ENCODE assay signal across 8 cellular contexts in the genomic region with DNA sequence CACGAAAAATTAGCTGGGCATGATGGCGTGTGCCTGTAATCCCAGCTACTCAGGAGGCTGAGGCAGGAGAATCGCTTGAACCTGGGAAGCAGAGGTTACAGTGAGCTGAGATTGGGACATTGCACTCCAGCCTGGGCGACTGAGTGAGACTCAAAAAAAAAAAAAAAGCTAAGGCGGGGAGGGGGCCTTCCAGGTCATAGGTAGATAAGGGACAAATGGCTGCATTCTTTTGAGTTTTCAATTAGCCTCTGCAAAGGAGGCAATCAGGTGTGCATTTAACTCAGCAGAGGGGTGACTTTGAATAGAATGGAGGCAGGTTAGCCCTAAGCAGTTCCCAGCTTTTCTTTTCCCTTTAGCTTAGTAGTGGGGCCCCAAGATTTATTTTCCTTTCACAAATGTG. TPM values are rescaled to one million over a fixed set of nuclear protein-coding genes. Genes with fewer than 3 reads are reported as not detected.
DNase-seq lines count a peak whose midpoint lies in the region; ATAC-seq, FAIRE-seq and TF ChIP-seq lines count a peak whose summit lies in the region.

No MANE protein-coding gene starts in this region.

- H3K4me1 ChIP-seq in Caco-2 (peaks cover 13% of the 10 kb centered on the region; the same call in 1 of the 2 replicates), H1 (replicated peaks in 1 of 4; ENCODE audit: control insufficient read depth in 3 of 4, insufficient read depth in 4 of 4, low read length in 3 of 4) (peaks cover 6 to 23% (median 11%) of the 10 kb centered on the region in 4 experiments), pancreas (peaks cover 0 to 8% (median 7%) of the 10 kb centered on the region in 3 donors)

- H3K9ac ChIP-seq in H1 (replicated peaks in 1 of 4; ENCODE audit: extremely low read depth in 1 of 4, low read depth in 3 of 4, low read length in 3 of 4), result no peak overlapping the region

- no peak overlapping the region for H3K56ac ChIP-seq in H1 (replicated peaks; ENCODE audit: insufficient read length, low read depth, low read length)

- ATAC-seq in pancreas (no peak), GM18519 (IDR thresholded peaks at IDR 0.05; ENCODE audit: low FRiP score, unreplicated experiment) (no peak)

- TF ChIP-seq CTCF in Caco-2 (IDR thresholded peaks at IDR 0.05; ENCODE audit: insufficient read depth in 1 of 2, low read depth in 1 of 2, low read length in 1 of 2, severe bottlenecking in 1 of 2, unreplicated experiment in 1 of 2) (no peak), NB4 (IDR thresholded peaks at IDR 0.05; ENCODE audit: low read depth, low read length) (no peak), H1 (IDR thresholded peaks at IDR 0.05; ENCODE audit: control extremely low read depth in 1 of 3, insufficient read depth in 1 of 3, low read depth in 1 of 3, low read length in 3 of 3) (no peak), pancreas (IDR thresholded peaks at IDR 0.05) (no peak)

- no peak overlapping the region for H2AK5ac ChIP-seq in H1 (ENCODE audit: low read depth, low read length)

- H2BK15ac ChIP-seq in H1 (ENCODE audit: low read length), result no peak overlapping the region

- no peak overlapping the region for H3K4ac ChIP-seq in H1 (replicated peaks; ENCODE audit: insufficient read length, low read depth, low read length)

- no peak overlapping the region for H3K14ac ChIP-seq in H1 (ENCODE audit: insufficient read length)

- no TSS peak for BruUV-seq in Caco-2 (replicated peaks; lab: Mats Ljungman, UMichigan)

- TF ChIP-seq EP300 in H1 (IDR thresholded peaks at IDR 0.05; ENCODE audit: borderline replicate concordance in 1 of 2, low read depth in 2 of 2, low read length in 2 of 2), result no peak

- no peak overlapping the region for H3K27ac Mint-ChIP-seq in Caco-2 (ENCODE audit: unreplicated experiment)

- intact Hi-C loops in Caco-2 (cut with micrococcal nuclease; ENCODE audit: unreplicated experiment) (loop anchor here (2.0 kb wide), 1 partner anchor 26 kb away; no protein-coding TSS in a partner anchor), pancreas (cut with DNase I) (no loop called here)

- H3K9me3 ChIP-seq in Caco-2 (no peaks in the 10 kb centered on the region), H1 (ENCODE audit: insufficient read depth in 2 of 2, low read depth in 1 of 2, low read length in 1 of 2) (peaks cover 2 to 4% of the 10 kb centered on the region in 2 experiments; a peak in 2 of 4 replicates), pancreas (no peaks in the 10 kb centered on the region)

- TF ChIP-seq RAD21 in H1 (IDR thresholded peaks at IDR 0.05 in 1 of 2, conservative IDR thresholded peaks at IDR 0.05 in 1 of 2; ENCODE audit: low read depth in 2 of 2, low read length in 2 of 2), result no peak

- H2AFZ ChIP-seq in H1 (ENCODE audit: low read length), result no peak overlapping the region

- H2BK120ac ChIP-seq in H1 (replicated peaks; ENCODE audit: low read depth, low read length), result no peak overlapping the region

- peaks cover 6 to 8% of the 10 kb centered on the region in 2 experiments for H4K20me1 ChIP-seq in H1 (replicated peaks in 1 of 2; ENCODE audit: control insufficient read depth in 1 of 2, insufficient read depth in 2 of 2, low read length in 2 of 2)

- WGBS in H1 (ENCODE audit: extremely low coverage in 1 of 2, insufficient coverage in 1 of 2, insufficient read length in 1 of 2, insufficient replicate concordance in 2 of 2, low coverage in 1 of 2, low lambda C conversion rate in 2 of 2, missing lambda C conversion rate in 1 of 2), 2 experiments, result 39% methylated on average over 3 of the region's 5 CpGs; no CpG with 5 or more reads in 1 of the 2 experiments
- 53 to 58% methylated on average over 4 to 5 of the region's 5 CpGs for WGBS in pancreas, 2 donors

- peaks cover 7% of the 10 kb centered on the region for H3K4me1 Mint-ChIP-seq in Caco-2 (ENCODE audit: low read depth, unreplicated experiment)

- H3K23ac ChIP-seq in H1 (ENCODE audit: insufficient read length), result no peak overlapping the region

- H3K27me3 Mint-ChIP-seq in Caco-2 (ENCODE audit: insufficient read depth, unreplicated experiment), result no peaks in the 10 kb centered on the region

- TF ChIP-seq POLR2A in NB4 (IDR thresholded peaks at IDR 0.05; ENCODE audit: extremely low read depth, insufficient read length) (no peak), H1 (IDR thresholded peaks at IDR 0.05; ENCODE audit: control extremely low read depth in 1 of 2, low read depth in 2 of 2, low read length in 2 of 2) (no peak)

- H3K27ac ChIP-seq in H1 (ENCODE audit: low read depth, low read length), result no peak overlapping the region
- H3K27ac ChIP-seq in pancreas, result no peak overlapping the region

- H4K91ac ChIP-seq in H1 (replicated peaks; ENCODE audit: insufficient read length, low read length), result no peak overlapping the region

- POLR2A ChIA-PET in Caco-2 (lab: Charles Lee) (interaction anchor here (0.6 to 2.5 kb wide), 2 partner anchors 8 to 15 kb away, joined by 6 to 9 read pairs; no protein-coding TSS in a partner anchor), H1 (lab: Charles Lee; ENCODE audit: partially characterized antibody) (interaction anchor here (0.6 to 3.5 kb wide), 12 partner anchors 11 to 563 kb away, joined by 3 to 32 read pairs (median 3); a partner anchor contains a TSS)

- no peak overlapping the region for H2BK12ac ChIP-seq in H1 (ENCODE audit: low read depth, low read length)

- peaks cover 3 to 32% of the 10 kb centered on the region in 2 experiments; a peak in 3 of 4 replicates for H3K79me2 ChIP-seq in H1 (ENCODE audit: control insufficient read depth in 1 of 2, insufficient read depth in 2 of 2, low read length in 2 of 2)

- peak in 1 of 2 experiments; percentile 33 for DNase-seq in Caco-2
- DNase-seq in NB4 (ENCODE audit: low read depth), result no peak
- no peak for DNase-seq in H1 (ENCODE audit: low read depth in 1 of 2, low spot score in 2 of 2)
- DNase-seq in pancreas, result no peak
- no peak for DNase-seq in stimulated activated CD4-positive, alpha-beta T cell treated with anti-CD3 and anti-CD28 coated beads, Interleukin-12 subunit alpha, Interleukin-12 subunit beta, amount 100 ng/mL, for 4 hours
- DNase-seq in AML-193 (lab: John Stamatoyannopoulos, UW), result no peak
- no peak for DNase-seq in cerebellum (ENCODE audit: low spot score)

- H3K79me1 ChIP-seq in H1 (ENCODE audit: low read depth, low read length), result peaks cover 8% of the 10 kb centered on the region

- no peaks in the 10 kb centered on the region for H3K9me3 Mint-ChIP-seq in Caco-2 (ENCODE audit: unreplicated experiment)

- H3K36me3 Mint-ChIP-seq in Caco-2 (ENCODE audit: insufficient read depth, unreplicated experiment), result peaks cover 6% of the 10 kb centered on the region

- H3K36me3 ChIP-seq in Caco-2 (ENCODE audit: control insufficient read depth, insufficient read depth, low read length) (peaks cover 1% of the 10 kb centered on the region; the same call in 1 of the 2 replicates), H1 (ENCODE audit: control insufficient read depth in 2 of 4, insufficient read depth in 4 of 4, low read length in 3 of 4) (no peaks in the 10 kb centered on the region; a peak in 1 of 8 replicates), pancreas (no peaks in the 10 kb centered on the region)

- H3K18ac ChIP-seq in H1 (ENCODE audit: extremely low read depth, low read length), result no peak overlapping the region

- peak overlapping the region; percentile 86 for H3K4me3 ChIP-seq in Caco-2 (ENCODE audit: low read depth, low read length)
- peak overlapping the region; percentile 61 for H3K4me3 ChIP-seq in NB4 (ENCODE audit: low read depth, low read length)
- H3K4me3 ChIP-seq in H1 (ENCODE audit: extremely low read depth in 1 of 4, insufficient read depth in 2 of 4, low read depth in 3 of 4, low read length in 4 of 4), result peak overlapping the region; percentile 64 to 97 (median 70); a peak in 7 of 8 replicates
- H3K4me3 ChIP-seq in pancreas, result peak overlapping the region in 3 of 4 donors; percentile 76 to 93 (median 89)

- CTCF ChIA-PET in Caco-2 (lab: Charles Lee), result interaction anchor here (0.6 to 1.2 kb wide), 4 partner anchors 14 to 124 kb away, joined by 3 to 6 read pairs (median 6); no protein-coding TSS in a partner anchor
- CTCF ChIA-PET in H1 (lab: Charles Lee; ENCODE audit: partially characterized antibody), result interaction anchor here (0.6 to 2.3 kb wide), 6 partner anchors 14 to 124 kb away, joined by 3 to 6 read pairs (median 4); no protein-coding TSS in a partner anchor

- H2BK20ac ChIP-seq in H1 (ENCODE audit: low read length), result no peak overlapping the region

- H4K5ac ChIP-seq in H1 (ENCODE audit: insufficient read length, low read depth, low read length), result no peak overlapping the region

- H3K4me2 ChIP-seq in H1 (ENCODE audit: insufficient read depth in 1 of 2, low read depth in 2 of 2, low read length in 2 of 2), result peak overlapping the region; percentile 77 to 93

- no peak overlapping the region for H4K8ac ChIP-seq in H1 (ENCODE audit: extremely low read depth, insufficient read depth, low read length)

- H3K27me3 ChIP-seq in Caco-2 (replicated peaks; ENCODE audit: control insufficient read depth, insufficient read depth, low read length), result no peaks in the 10 kb centered on the region
- H3K27me3 ChIP-seq in H1 (replicated peaks in 1 of 4; ENCODE audit: control insufficient read depth in 3 of 4, extremely low read depth in 1 of 4, insufficient read depth in 3 of 4, low read length in 3 of 4), result no peaks in the 10 kb centered on the region
- no peaks in the 10 kb centered on the region for H3K27me3 ChIP-seq in pancreas

- H3K4me3 Mint-ChIP-seq in Caco-2 (ENCODE audit: unreplicated experiment), result peak overlapping the region; percentile 65

- no peak overlapping the region for H2BK5ac ChIP-seq in H1 (ENCODE audit: low read depth, low read length)

- FAIRE-seq in H1 (lab: Jason Lieb, UNC) (no peak), pancreas (lab: Jason Lieb, UNC) (no peak)

- H3K23me2 ChIP-seq in H1 (ENCODE audit: low read depth, low read length), result peaks cover 10% of the 10 kb centered on the region

TF ChIP-seq in H1, 55 proteins besides CTCF, POLR2A, EP300 and RAD21 (continues in another document):
- TF ChIP-seq, protein P1, sequence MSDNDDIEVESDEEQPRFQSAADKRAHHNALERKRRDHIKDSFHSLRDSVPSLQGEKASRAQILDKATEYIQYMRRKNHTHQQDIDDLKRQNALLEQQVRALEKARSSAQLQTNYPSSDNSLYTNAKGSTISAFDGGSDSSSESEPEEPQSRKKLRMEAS (IDR thresholded peaks at IDR 0.05), result no peak
- TF ChIP-seq SIX5 (IDR thresholded peaks at IDR 0.05; ENCODE audit: low read depth, low read length) (no peak), SP2 (IDR thresholded peaks at IDR 0.05; ENCODE audit: low read length) (no peak)

RNA-seq across cellular contexts. Expression of a gene that starts 0.7 kb away (rescaled TPM):
- 31.3 and 31.8 TPM in 2 replicates for total RNA-seq in Caco-2 (2022)
- total RNA-seq in H1 (2021; fragmentation: NEBNext Ultra II Directional; extraction: Animal tissue kit (Norgen Biotek cat#: 25700)), result 52.4 and 54.6 TPM in 2 replicates
- 51.9 and 60.8 TPM in 2 replicates for polyA plus RNA-seq in H1 (2011; rRNA removed)
- 40.7 TPM for polyA plus RNA-seq in H1 (2011; cell fraction: cytosol; rRNA removed)
- polyA plus RNA-seq in H1 (2011; cell fraction: nucleus; rRNA removed), result 79.8 TPM
- 44.6 to 57.4 TPM (median 56.9 TPM) in 4 replicates for polyA plus RNA-seq in H1 (2012, experiment 1 of 2)
- 57.2 TPM for polyA plus RNA-seq in H1 (2012, experiment 2 of 2)
- 26.7 TPM for polyA plus RNA-seq in H1 (2013, experiment 1 of 2)
- 25.2 TPM for polyA plus RNA-seq in H1 (2013, experiment 2 of 2)
- 66.1 and 81.3 TPM in 2 replicates for polyA minus RNA-seq in H1 (2011; rRNA and poly(A)+ RNA removed)
- polyA minus RNA-seq in H1 (2011; cell fraction: cytosol; rRNA and poly(A)+ RNA removed), result 36.7 TPM
- 35.1 TPM for polyA minus RNA-seq in H1 (2011; cell fraction: nucleus; rRNA and poly(A)+ RNA removed)
- 10 to 100 TPM; 11.0 to 18.4 (median 15.5) TPM for total RNA-seq in pancreas
- 10 to 100 TPM; 13.2 to 21.4 TPM for polyA plus RNA-seq in pancreas
- total RNA-seq in cerebellum, result 23.0 TPM
